ENCODE assay signal across 18 cellular contexts in genomic region chr22:24200616-24201212, GRCh38. TPM values are rescaled to one million over a fixed set of nuclear protein-coding genes. Genes with fewer than 3 reads are reported as not detected.
DNase-seq lines count a peak whose midpoint lies in the region; ATAC-seq, FAIRE-seq and TF ChIP-seq lines count a peak whose summit lies in the region.
"Had no signal": no experiment of that assay in that cellular context is flagged by ENCODE, and none has a peak within 500 bp of the region (broad histone marks: within the 10 kb centered on the region; RNA-seq: fewer than 3 reads in every experiment).

No MANE protein-coding gene starts in this region.

- no peaks in the 10 kb centered on the region for H3K9me3 ChIP-seq in transverse colon
- H3K9me3 ChIP-seq: upper lobe of right lung had no signal

- peaks cover 2% of the 10 kb centered on the region for H3K27me3 Mint-ChIP-seq in GM23338 (ENCODE audit: insufficient read depth, low read depth, poor library complexity)

- in situ Hi-C loops in ACHN (cut with HindIII; ENCODE audit: low pct_ligation_motif_present, low pct_unique_long_range_greater_than_20kb, low sequenced_read_pairs) (no loop called here), transverse colon (cut with MboI; ENCODE audit: low pct_ligation_motif_present in 1 of 4, low pct_unique_long_range_greater_than_20kb in 1 of 4, low sequenced_read_pairs in 3 of 4) (no loop called here)

- no peak for ATAC-seq in GM23338
- ATAC-seq: gastroesophageal sphincter, left colon, upper lobe of right lung had no signal

- H3K27me3 ChIP-seq in bronchial epithelial cell (ENCODE audit: control insufficient read depth, insufficient read depth, low read length) (no peaks in the 10 kb centered on the region), transverse colon (no peaks in the 10 kb centered on the region), GM23338 (ENCODE audit: insufficient read depth) (no peaks in the 10 kb centered on the region)
- H3K27me3 ChIP-seq: gastroesophageal sphincter, upper lobe of right lung had no signal

- H3K27ac ChIP-seq in transverse colon (no peak overlapping the region), GM23338 (ENCODE audit: low read depth) (no peak overlapping the region)
- H3K27ac ChIP-seq: gastroesophageal sphincter, upper lobe of right lung had no signal

- TF ChIP-seq EP300 in transverse colon (IDR thresholded peaks at IDR 0.05; ENCODE audit: low read depth), result no peak

- no peak for FAIRE-seq in bronchial epithelial cell (lab: Jason Lieb, UNC)
- FAIRE-seq: colon had no signal

- H4K20me1 ChIP-seq in GM23338 (replicated peaks; ENCODE audit: insufficient read depth), result no peaks in the 10 kb centered on the region

- TF ChIP-seq CTCF in bronchial epithelial cell (IDR thresholded peaks at IDR 0.05; ENCODE audit: insufficient read depth, low read length, severe bottlenecking) (no peak), transverse colon (IDR thresholded peaks at IDR 0.05) (no peak), GM23338 (conservative IDR thresholded peaks at IDR 0.05; ENCODE audit: low read depth in 2 of 2) (no peak)

- no peak for TF ChIP-seq POLR2A in transverse colon (IDR thresholded peaks at IDR 0.05)

- no peaks in the 10 kb centered on the region for H3K9me2 ChIP-seq in GM23338 (ENCODE audit: insufficient read depth)

- no peak overlapping the region for H3K4me3 Mint-ChIP-seq in GM23338
- H3K4me3 Mint-ChIP-seq: activated CD4-positive, alpha-beta memory T cell treated with anti-CD3 and anti-CD28 coated beads, Interleukin-2, amount 10 ng/mL, durations not matched to agents 7 days and 5 days; nephron had no signal

- H3K36me3 ChIP-seq in bronchial epithelial cell (ENCODE audit: control insufficient read depth, insufficient read depth, low read length) (no peaks in the 10 kb centered on the region), transverse colon (no peaks in the 10 kb centered on the region), GM23338 (ENCODE audit: insufficient read depth) (no peaks in the 10 kb centered on the region; the same call in 1 of the 2 replicates)
- H3K36me3 ChIP-seq: gastroesophageal sphincter, upper lobe of right lung had no signal

- H3K4me1 ChIP-seq in transverse colon (peaks cover 0 to 15% (median 2%) of the 10 kb centered on the region in 4 donors), GM23338 (ENCODE audit: insufficient read depth) (no peaks in the 10 kb centered on the region)
- H3K4me1 ChIP-seq: gastroesophageal sphincter had no signal

- peaks cover 14% of the 10 kb centered on the region for H3K36me3 Mint-ChIP-seq in GM23338 (ENCODE audit: low read depth)

- 80 to 87% methylated on average over 7 of the region's 7 CpGs for WGBS in transverse colon (ENCODE audit: low coverage in 1 of 2), 2 donors

- no peak overlapping the region for H3K27ac Mint-ChIP-seq in GM23338
- H3K27ac Mint-ChIP-seq: activated CD4-positive, alpha-beta memory T cell treated with anti-CD3 and anti-CD28 coated beads, Interleukin-2, amount 10 ng/mL, durations not matched to agents 7 days and 5 days; nephron had no signal

- no peak overlapping the region for H3K4me2 ChIP-seq in GM23338

- H3K4me3 ChIP-seq in bronchial epithelial cell (ENCODE audit: low read depth, low read length), result no peak overlapping the region
- no peak overlapping the region for H3K4me3 ChIP-seq in transverse colon
- no peak overlapping the region for H3K4me3 ChIP-seq in GM23338
- H3K4me3 ChIP-seq: gastroesophageal sphincter, upper lobe of right lung had no signal

- peaks cover 9% of the 10 kb centered on the region; the same call in 2 of the 3 replicates for H3K4me1 Mint-ChIP-seq in GM23338

- DNase-seq in ACHN, result peak; percentile 24
- DNase-seq in LHCN-M2 (ENCODE audit: low read depth), result peak; percentile 36
- DNase-seq in bronchial epithelial cell (ENCODE audit: low read depth), result peak; percentile 74
- DNase-seq in kidney tubule cell (ENCODE audit: low spot score), result peak; percentile 66
- DNase-seq in transverse colon, result no peak
- DNase-seq in dedifferentiated amniotic fluid mesenchymal stem cell (ENCODE audit: extremely low spot score), result no peak
- no peak for DNase-seq in HT-29 (ENCODE audit: low spot score)
- DNase-seq in GM23338 (ENCODE audit: low spot score), result no peak
- DNase-seq: activated CD4-positive, alpha-beta memory T cell treated with anti-CD3 and anti-CD28 coated beads, Interleukin-2, amount 10 ng/mL, durations not matched to agents 7 days and 5 days; activated gamma-delta T cell treated with Interleukin-2 at 50 U/mL for 16 hours; Kasumi-1; left colon; stimulated activated CD4-positive, alpha-beta T cell treated with anti-CD3 and anti-CD28 coated beads, Interleukin-12 subunit alpha, Interleukin-12 subunit beta, amount 100 ng/mL, for 4 hours; T-helper 2 cell; upper lobe of right lung had no signal

- H3K9me3 Mint-ChIP-seq in GM23338, result peaks cover 20% of the 10 kb centered on the region
- H3K9me3 Mint-ChIP-seq: activated CD4-positive, alpha-beta memory T cell treated with anti-CD3 and anti-CD28 coated beads, Interleukin-2, amount 10 ng/mL, durations not matched to agents 7 days and 5 days had no signal

- no peaks in the 10 kb centered on the region for H3F3A ChIP-seq in GM23338 (replicated peaks; ENCODE audit: low read depth)

- H3K79me2 ChIP-seq in GM23338 (replicated peaks; ENCODE audit: insufficient read depth), result no peaks in the 10 kb centered on the region

- intact Hi-C loops in transverse colon (cut with DNase I; ENCODE audit: low total_unique reads), result no loop called here

- H2AFZ ChIP-seq in GM23338, result no peak overlapping the region

TF ChIP-seq in GM23338, 12 proteins besides CTCF, POLR2A, EP300 and RAD21 (continues in another document):
- no peak for TF ChIP-seq JUNB (IDR thresholded peaks at IDR 0.05; ENCODE audit: unreplicated experiment)
- TF ChIP-seq NANOG (IDR thresholded peaks at IDR 0.05; ENCODE audit: borderline replicate concordance), result no peak
- no peak for TF ChIP-seq EZH2phosphoT487 (IDR thresholded peaks at IDR 0.05; ENCODE audit: unreplicated experiment)
- TF ChIP-seq CREB1 (CRISPR knock-in tag; IDR thresholded peaks at IDR 0.05; ENCODE audit: low read depth), result no peak
- no peak for TF ChIP-seq REST (IDR thresholded peaks at IDR 0.05; ENCODE audit: unreplicated experiment)
- no peak for TF ChIP-seq ETS1 (IDR thresholded peaks at IDR 0.05)
- no peak for TF ChIP-seq STAT1 (IDR thresholded peaks at IDR 0.05; ENCODE audit: unreplicated experiment)
- no peak for TF ChIP-seq POLR2AphosphoS5 (IDR thresholded peaks at IDR 0.05; ENCODE audit: low read depth)
- TF ChIP-seq ZNF331 (CRISPR knock-in tag; IDR thresholded peaks at IDR 0.05; ENCODE audit: low read depth), result no peak

RNA-seq across cellular contexts. Expression of gene SUSD2, which starts 19.4 kb away (rescaled TPM):
- 0.23 and 0.26 TPM in 2 replicates for total RNA-seq in LHCN-M2 (2014; rRNA removed)
- polyA plus RNA-seq in LHCN-M2 (2012), result 0.04 TPM
- total RNA-seq in bronchial epithelial cell, result under 0.01 and 0.13 TPM in 2 replicates
- 10 to 100 TPM in 1 of 4 donors, 1 to 10 TPM in 2, under 1 TPM in 1; 0.37 to 67.7 (median 3.8) TPM for total RNA-seq in transverse colon
- total RNA-seq in HT-29 (2014; rRNA removed; shearing (Covaris generic)), result 1.1 and 1.2 TPM in 2 replicates
- 2.1 and 2.2 TPM in 2 replicates for total RNA-seq in GM23338 (2014; rRNA removed; shearing (Covaris generic))
- 0.68 and 0.74 TPM in 2 replicates for polyA plus RNA-seq in GM23338 (2016; fragmentation: Nextera tagmentation; extraction: Ambion mirVana)

RNA-seq across cellular contexts. Expression of gene GGT5, which starts 44.2 kb away (rescaled TPM):
- total RNA-seq in LHCN-M2 (2014; rRNA removed), result 28.0 and 39.4 TPM in 2 replicates
- polyA plus RNA-seq in LHCN-M2 (2012), result 30.2 TPM
- not detected in 2 replicates for total RNA-seq in bronchial epithelial cell
- 10 to 100 TPM in 2 of 4 donors, 1 to 10 TPM in 2; 4.1 to 15.4 (median 9.1) TPM for total RNA-seq in transverse colon
- 0.10 TPM in 1 of 2 replicates, not detected in the other for total RNA-seq in HT-29 (2014; rRNA removed; shearing (Covaris generic))
- total RNA-seq in GM23338 (2014; rRNA removed; shearing (Covaris generic)), result not detected in 2 replicates
- polyA plus RNA-seq in GM23338 (2016; fragmentation: Nextera tagmentation; extraction: Ambion mirVana), result not detected in 2 replicates
- total RNA-seq: activated CD4-positive, alpha-beta memory T cell treated with anti-CD3 and anti-CD28 coated beads, Interleukin-2, amount 10 ng/mL, durations not matched to agents 7 days and 5 days had no signal

Comparison
In these comparisons a context has a peak if more than half of its experiments do, and no peak if none do; other contexts are left out.
1. DNase-seq: peak in ACHN (single experiment), LHCN-M2 (single experiment), bronchial epithelial cell (single experiment) and kidney tubule cell (single experiment); none in transverse colon (single experiment), dedifferentiated amniotic fluid mesenchymal stem cell (single experiment), HT-29 (single experiment) and GM23338 (single experiment).